In the genomic region with DNA sequence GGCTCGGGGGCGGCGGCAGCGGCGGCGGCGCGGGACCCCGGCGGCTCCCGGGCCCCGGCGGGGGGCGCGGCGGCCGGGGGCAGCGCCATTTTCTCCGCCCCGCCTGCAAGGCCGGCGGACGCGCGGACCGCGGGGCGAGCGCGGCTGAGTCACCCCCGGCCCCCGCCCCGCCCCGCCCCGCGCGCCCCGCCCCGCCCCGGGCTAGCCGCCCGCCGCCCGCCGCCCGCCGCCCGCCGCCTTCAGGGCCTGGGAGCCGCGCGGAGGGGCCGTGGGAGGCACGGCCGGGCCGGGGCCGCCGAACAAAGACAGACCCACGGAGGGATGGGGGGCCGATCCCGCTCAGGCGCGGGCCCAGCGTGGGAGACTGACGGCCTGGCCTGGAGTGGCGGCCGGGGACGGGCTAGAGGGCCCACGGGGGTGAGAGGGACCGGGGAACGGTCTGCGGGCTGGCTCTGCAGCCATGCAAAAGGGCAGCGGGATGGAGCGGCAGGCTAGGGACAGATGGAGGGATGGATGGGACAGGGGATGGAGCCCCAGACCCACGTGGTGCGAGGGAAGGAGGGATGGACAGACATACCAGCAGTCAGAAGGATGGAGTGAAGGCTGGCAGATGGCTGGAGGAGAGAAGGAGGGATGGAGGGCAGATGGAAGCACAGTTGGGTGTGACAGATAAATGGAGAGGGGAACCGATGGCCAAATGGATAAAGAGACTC, we compare ENCODE assay signal across 8 cellular contexts. TPM values are rescaled to one million over a fixed set of nuclear protein-coding genes. Genes with fewer than 3 reads are reported as not detected.
DNase-seq lines count a peak whose midpoint lies in the region; TF ChIP-seq lines count a peak whose summit lies in the region.

A gene (minus strand): TSS at position 124 of the 713 bp plus-strand sequence. CDS start 35 bp downstream, at position 89.

- H3K36me3 ChIP-seq in HUES64 (ENCODE audit: insufficient read depth, low read length) (no peaks in the 10 kb centered on the region), endocrine pancreas (ENCODE audit: control insufficient read depth, insufficient read depth, low read length) (no peaks in the 10 kb centered on the region), stomach smooth muscle (ENCODE audit: control insufficient read depth in 2 of 2, insufficient read depth in 2 of 2, low read length in 2 of 2) (no peaks in the 10 kb centered on the region)

- H3K27ac Mint-ChIP-seq in mesothelial cell of epicardium: peak within 1 kb of the TSS; percentile 21

- peaks cover 13% of the 10 kb centered on the region for H3K4me1 Mint-ChIP-seq in mesothelial cell of epicardium

- H3K27me3 ChIP-seq in HUES64 (ENCODE audit: insufficient read depth, low read length): peaks cover 46% of the 10 kb centered on the region
- H3K27me3 ChIP-seq in endocrine pancreas (ENCODE audit: control insufficient read depth, insufficient read depth, low read length): no peaks in the 10 kb centered on the region
- no peaks in the 10 kb centered on the region for H3K27me3 ChIP-seq in stomach smooth muscle (ENCODE audit: control insufficient read depth in 1 of 2, insufficient read depth in 2 of 2, low read length in 2 of 2)

- H3K9ac ChIP-seq in HUES64 (ENCODE audit: low read depth, low read length) (peak within 1 kb of the TSS; percentile 74), endocrine pancreas (ENCODE audit: control insufficient read depth, insufficient read depth, low read length) (peak within 1 kb of the TSS; percentile 82), stomach smooth muscle (ENCODE audit: low read length in 2 of 2) (peak within 1 kb of the TSS; percentile 64 to 76)

- TF ChIP-seq CTCF in AG10803 (conservative IDR thresholded peaks at IDR 0.05; ENCODE audit: low read length): no peak
- no peak for TF ChIP-seq CTCF in mesothelial cell of epicardium (IDR thresholded peaks at IDR 0.05; ENCODE audit: unreplicated experiment)

- peak within 1 kb of the TSS; percentile 77 for H3K4me3 Mint-ChIP-seq in mesothelial cell of epicardium

- H3K36me3 Mint-ChIP-seq in mesothelial cell of epicardium: peaks cover 3% of the 10 kb centered on the region

- H3K9me3 Mint-ChIP-seq in mesothelial cell of epicardium: no peaks in the 10 kb centered on the region

- H3K27ac ChIP-seq in HUES64 (ENCODE audit: low read depth, low read length) (no peak within 1 kb of the TSS), stomach smooth muscle (ENCODE audit: low read length) (no peak within 1 kb of the TSS)

- 2% methylated on average over 77 of the region's 77 CpGs for WGBS in HUES64

- H3K9me3 ChIP-seq in HUES64 (ENCODE audit: insufficient read depth, low read depth, low read length) (no peaks in the 10 kb centered on the region), endocrine pancreas (ENCODE audit: control insufficient read depth, low read length) (no peaks in the 10 kb centered on the region), stomach smooth muscle (ENCODE audit: control insufficient read depth in 2 of 2, low read length in 2 of 2) (no peaks in the 10 kb centered on the region)

- H3K4me3 ChIP-seq in AG10803 (ENCODE audit: low read length) (peak within 1 kb of the TSS; percentile 74), HUES64 (ENCODE audit: low read length) (peak within 1 kb of the TSS; percentile 61), endocrine pancreas (ENCODE audit: control insufficient read depth, insufficient read depth, low read length) (peak within 1 kb of the TSS; percentile 87), stomach smooth muscle (ENCODE audit: low read length in 2 of 2) (peak within 1 kb of the TSS; percentile 88 to 89)

- DNase-seq in AG10803 (ENCODE audit: low read depth) (peak; percentile 15), GM19238 (ENCODE audit: insufficient read length, low spot score) (peak; percentile 35), mesothelial cell of epicardium (ENCODE audit: low spot score in 2 of 2, unreplicated experiment in 2 of 2) (peak in 1 of 2 experiments; percentile 44), foreskin melanocyte (no peak)
- DNase-seq in activated CD4-positive, alpha-beta T cell treated with anti-CD3 and anti-CD28 coated beads, Interleukin-2, amount 50 U/mL, for 1 hour: peak; percentile 41

- H3K4me1 ChIP-seq in HUES64 (ENCODE audit: insufficient read depth, low read length) (peaks cover 19% of the 10 kb centered on the region), endocrine pancreas (ENCODE audit: control insufficient read depth, insufficient read depth, low read length) (peaks cover 4% of the 10 kb centered on the region), stomach smooth muscle (ENCODE audit: control insufficient read depth, insufficient read depth, low read length) (peaks cover 14% of the 10 kb centered on the region)

- peaks cover 52% of the 10 kb centered on the region for H3K27me3 Mint-ChIP-seq in mesothelial cell of epicardium (ENCODE audit: low read depth)

RNA-seq across cellular contexts. Expression of the gene that starts here (rescaled TPM):
- polyA plus RNA-seq in HUES64 (2013, experiment 1 of 2): 9.5 TPM
- polyA plus RNA-seq in HUES64 (2013, experiment 2 of 2): 9.3 TPM
- total RNA-seq in mesothelial cell of epicardium: 9.9 to 10.9 TPM (median 9.9 TPM) in 3 replicates
